ENCODE assay signal across 8 cellular contexts in the genomic region with DNA sequence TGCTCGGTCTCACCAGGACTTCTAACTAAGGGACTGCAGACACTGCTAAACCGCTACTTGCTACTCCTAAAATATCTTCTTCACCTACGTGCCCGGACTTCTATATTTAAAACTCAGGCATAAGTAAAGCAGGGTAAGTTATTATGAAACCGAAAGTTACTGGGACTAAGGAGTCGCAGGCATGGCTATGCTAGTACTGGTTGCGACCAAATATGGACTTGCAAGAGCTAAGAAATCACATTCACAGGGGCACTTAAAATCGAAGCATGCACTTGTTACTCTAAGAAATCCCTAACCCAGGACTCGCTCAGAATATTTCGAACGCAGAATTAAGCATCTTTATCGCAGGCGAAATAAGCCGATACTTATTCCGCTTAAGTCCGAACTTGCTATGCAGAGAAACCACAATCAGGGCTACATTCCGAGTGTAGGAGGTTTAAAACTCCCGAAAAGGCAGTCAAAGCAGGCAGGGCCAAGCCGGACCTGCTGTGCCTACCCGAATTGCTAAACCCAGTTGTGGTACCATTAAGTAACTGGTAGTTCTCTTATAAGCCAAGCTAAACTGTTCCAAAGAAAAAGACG. TPM values are rescaled to one million over a fixed set of nuclear protein-coding genes. Genes with fewer than 3 reads are reported as not detected.
DNase-seq lines count a peak whose midpoint lies in the region; ATAC-seq and TF ChIP-seq lines count a peak whose summit lies in the region.

No MANE protein-coding gene starts in this region.

- H3K27ac Mint-ChIP-seq in dendritic cell treated with granulocyte-macrophage colony-stimulating factor and Interleukin-4, amounts not matched to agents 40 ng/mL and 50 ng/mL, for 4 days, result peak overlapping the region; percentile 100
- peak overlapping the region; percentile 92 to 98 for H3K27ac Mint-ChIP-seq in natural killer cell treated with Interleukin-12 subunit alpha and Interleukin-12 subunit beta and Interleukin-15 and Interleukin-18, amount 100 ng/mL, for 72 hours

- intact Hi-C loops in Panc1 (cut with micrococcal nuclease; ENCODE audit: unreplicated experiment), result no loop called here
- intact Hi-C loops in dendritic cell treated with granulocyte-macrophage colony-stimulating factor and Interleukin-4, amounts not matched to agents 40 ng/mL and 50 ng/mL, for 4 days (cut with micrococcal nuclease), result loop anchor here (2.0 kb wide), 1 partner anchor 125 kb away; no protein-coding TSS in a partner anchor

- peak; percentile 15 for ATAC-seq in GM19351 (IDR thresholded peaks at IDR 0.05; ENCODE audit: unreplicated experiment)
- ATAC-seq in Panc1, result no peak
- ATAC-seq in natural killer cell treated with Interleukin-12 subunit alpha and Interleukin-12 subunit beta and Interleukin-15 and Interleukin-18, amount 100 ng/mL, for 72 hours, result peak; percentile 30 to 44

- in situ Hi-C loops in Panc1 (cut with HindIII; ENCODE audit: low pct_unique_long_range_greater_than_20kb, low sequenced_read_pairs), result no loop called here

- DNase-seq in AG09309 (ENCODE audit: low read depth) (no peak), Panc1 (ENCODE audit: low read depth, low spot score) (peak; percentile 88), cerebellar nuclear complex (lab: John Stamatoyannopoulos, UW) (no peak), inferior parietal cortex (ENCODE audit: extremely low spot score) (no peak), NCI-H2171 (lab: John Stamatoyannopoulos, UW) (no peak)
- peak; percentile 71 for DNase-seq in natural killer cell treated with Interleukin-12 subunit alpha and Interleukin-12 subunit beta and Interleukin-15 and Interleukin-18, amount 100 ng/mL, for 72 hours (ENCODE audit: low spot score)

- peak overlapping the region; percentile 99 for H3K27ac ChIP-seq in Panc1 (ENCODE audit: low read length)

- peaks cover 43% of the 10 kb centered on the region for H3K4me1 Mint-ChIP-seq in dendritic cell treated with granulocyte-macrophage colony-stimulating factor and Interleukin-4, amounts not matched to agents 40 ng/mL and 50 ng/mL, for 4 days (ENCODE audit: low read depth)
- H3K4me1 Mint-ChIP-seq in natural killer cell treated with Interleukin-12 subunit alpha and Interleukin-12 subunit beta and Interleukin-15 and Interleukin-18, amount 100 ng/mL, for 72 hours (ENCODE audit: low read depth in 2 of 2), result peaks cover 43 to 74% of the 10 kb centered on the region in 2 donors

- H3K36me3 ChIP-seq in Panc1 (ENCODE audit: control insufficient read depth, insufficient read depth, low read length), result 0 out of 2 replicates have a peak, but pooled peaks cover 2% of the 10 kb centered on the region

- no peaks in the 10 kb centered on the region for H3K9me3 Mint-ChIP-seq in dendritic cell treated with granulocyte-macrophage colony-stimulating factor and Interleukin-4, amounts not matched to agents 40 ng/mL and 50 ng/mL, for 4 days
- H3K9me3 Mint-ChIP-seq in natural killer cell treated with Interleukin-12 subunit alpha and Interleukin-12 subunit beta and Interleukin-15 and Interleukin-18, amount 100 ng/mL, for 72 hours, result no peaks in the 10 kb centered on the region

- BruUV-seq in Panc1 (replicated peaks; lab: Mats Ljungman, UMichigan), result no TSS peak

- POLR2A ChIA-PET in Panc1 (lab: Charles Lee), result interaction anchor here (0.6 to 1.9 kb wide), 2 partner anchors 19 to 30 kb away, joined by 4 to 6 read pairs; no protein-coding TSS in a partner anchor

- peaks cover 22% of the 10 kb centered on the region for H3K4me1 ChIP-seq in Panc1 (ENCODE audit: control insufficient read depth, insufficient read depth, low read length)

- CTCF ChIA-PET in Panc1 (lab: Charles Lee), result interaction anchor here (2.1 kb wide), 1 partner anchor 126 kb away, joined by 5 read pairs; no protein-coding TSS in a partner anchor

- no peaks in the 10 kb centered on the region for H3K9me3 ChIP-seq in Panc1 (ENCODE audit: control insufficient read depth, insufficient read depth, low read depth, low read length)

- H3K27me3 Mint-ChIP-seq in dendritic cell treated with granulocyte-macrophage colony-stimulating factor and Interleukin-4, amounts not matched to agents 40 ng/mL and 50 ng/mL, for 4 days, result no peaks in the 10 kb centered on the region
- no peaks in the 10 kb centered on the region for H3K27me3 Mint-ChIP-seq in natural killer cell treated with Interleukin-12 subunit alpha and Interleukin-12 subunit beta and Interleukin-15 and Interleukin-18, amount 100 ng/mL, for 72 hours

- TF ChIP-seq CTCF in AG09309 (IDR thresholded peaks at IDR 0.05; ENCODE audit: control insufficient read depth, insufficient read depth, low read depth, low read length, missing control alignments) (no peak), Panc1 (IDR thresholded peaks at IDR 0.05) (no peak)

- H3K4me3 Mint-ChIP-seq in dendritic cell treated with granulocyte-macrophage colony-stimulating factor and Interleukin-4, amounts not matched to agents 40 ng/mL and 50 ng/mL, for 4 days, result peak overlapping the region; percentile 71
- peak overlapping the region; percentile 96 for H3K4me3 Mint-ChIP-seq in natural killer cell treated with Interleukin-12 subunit alpha and Interleukin-12 subunit beta and Interleukin-15 and Interleukin-18, amount 100 ng/mL, for 72 hours

- no peaks in the 10 kb centered on the region for H3K27me3 ChIP-seq in Panc1 (ENCODE audit: control insufficient read depth, insufficient read depth, low read length)

- peak overlapping the region; percentile 18; the same call in 1 of the 2 replicates for H3K4me3 ChIP-seq in AG09309 (ENCODE audit: control insufficient read depth, low read depth, low read length)
- H3K4me3 ChIP-seq in Panc1 (ENCODE audit: low read depth in 2 of 2, low read length in 2 of 2), result peak overlapping the region; percentile 58 to 76

- H3K36me3 Mint-ChIP-seq in dendritic cell treated with granulocyte-macrophage colony-stimulating factor and Interleukin-4, amounts not matched to agents 40 ng/mL and 50 ng/mL, for 4 days (ENCODE audit: low read depth), result peaks cover 7% of the 10 kb centered on the region
- H3K36me3 Mint-ChIP-seq in natural killer cell treated with Interleukin-12 subunit alpha and Interleukin-12 subunit beta and Interleukin-15 and Interleukin-18, amount 100 ng/mL, for 72 hours, result no peaks in the 10 kb centered on the region

RNA-seq across cellular contexts. Expression of a gene that starts 2.1 kb away (rescaled TPM):
- 6.2 TPM for total RNA-seq in Panc1 (2021; ENCODE audit: unreplicated experiment)
- 4.0 TPM for polyA plus RNA-seq in Panc1 (2012; ENCODE audit: insufficient read length)
- total RNA-seq in natural killer cell treated with Interleukin-12 subunit alpha and Interleukin-12 subunit beta and Interleukin-15 and Interleukin-18, amount 100 ng/mL, for 72 hours, result 1 to 10 TPM; 4.8 to 6.9 TPM

Comparison
In these comparisons a context has a peak if more than half of its experiments do, and no peak if none do; other contexts are left out.
1. DNase-seq: peak in Panc1 (single experiment) and natural killer cell treated with Interleukin-12 subunit alpha and Interleukin-12 subunit beta and Interleukin-15 and Interleukin-18, amount 100 ng/mL, for 72 hours (single experiment); none in AG09309 (single experiment), cerebellar nuclear complex (0 of 2), inferior parietal cortex (single experiment) and NCI-H2171 (single experiment).